In genomic region chr6:167217951-167218759, GRCh38 we compare ENCODE assay signal across 8 cellular contexts.
DNase-seq lines count a peak whose midpoint lies in the region; ATAC-seq, FAIRE-seq and TF ChIP-seq lines count a peak whose summit lies in the region.
"Not testable (repeated sequence)": the region's sequence is repeated elsewhere in the genome, so short reads cannot be mapped to it uniquely, and the experiment has no call there.

No MANE protein-coding gene starts in this region.

- H3K9me3 ChIP-seq in CD4-positive, CD25-positive, alpha-beta regulatory T cell (ENCODE audit: control insufficient read depth in 2 of 2, low read length in 2 of 2); small intestine (ENCODE audit: control insufficient read depth, low read depth): not testable (repeated sequence)

- not testable (repeated sequence) for H3K9me3 Mint-ChIP-seq in CD4-positive, CD25-positive, alpha-beta regulatory T cell; activated CD4-positive, alpha-beta T cell treated with anti-CD3 and anti-CD28 coated beads, Interleukin-2, amount 10 ng/mL, durations not matched to agents 24 days and 14 days; chondrocyte (ENCODE audit: low read depth)

- peak; percentile 64 to 71 for ATAC-seq in CD4-positive, CD25-positive, alpha-beta regulatory T cell (ENCODE audit: low read depth in 2 of 2)
- peak; percentile 83 for ATAC-seq in GM19395 (IDR thresholded peaks at IDR 0.05; ENCODE audit: unreplicated experiment)
- ATAC-seq in HG03432 (IDR thresholded peaks at IDR 0.05; ENCODE audit: unreplicated experiment): peak; percentile 59

- peak; percentile 83 for FAIRE-seq in small intestine (lab: Jason Lieb, UNC)

- H3K27me3 ChIP-seq in CD4-positive, CD25-positive, alpha-beta regulatory T cell (ENCODE audit: control insufficient read depth, insufficient read depth, low read length); small intestine (ENCODE audit: control insufficient read depth in 2 of 2, insufficient read depth in 2 of 2, low read length in 2 of 2): not testable (repeated sequence)

- WGBS in small intestine, 3 donors: 19 to 33% (median 32%) methylated on average over 6 to 11 of the region's 15 CpGs

- H3K4me3 Mint-ChIP-seq in CD4-positive, CD25-positive, alpha-beta regulatory T cell: peak overlapping the region in 1 of 4 donors; percentile 77
- not testable (repeated sequence) for H3K4me3 Mint-ChIP-seq in activated CD4-positive, alpha-beta T cell treated with anti-CD3 and anti-CD28 coated beads, Interleukin-2, amount 10 ng/mL, durations not matched to agents 24 days and 14 days; chondrocyte (ENCODE audit: unreplicated experiment)

- H3K4me3 ChIP-seq in CD4-positive, CD25-positive, alpha-beta regulatory T cell (ENCODE audit: low read depth, low read length); small intestine (ENCODE audit: low read depth in 1 of 2, low read length in 2 of 2): not testable (repeated sequence)

- not testable (repeated sequence) for H3K4me1 Mint-ChIP-seq in CD4-positive, CD25-positive, alpha-beta regulatory T cell; activated CD4-positive, alpha-beta T cell treated with anti-CD3 and anti-CD28 coated beads, Interleukin-2, amount 10 ng/mL, durations not matched to agents 24 days and 14 days; chondrocyte (ENCODE audit: low read depth)

- H3K36me3 Mint-ChIP-seq in CD4-positive, CD25-positive, alpha-beta regulatory T cell; activated CD4-positive, alpha-beta T cell treated with anti-CD3 and anti-CD28 coated beads, Interleukin-2, amount 10 ng/mL, durations not matched to agents 24 days and 14 days (ENCODE audit: low read depth); chondrocyte (ENCODE audit: low read depth): not testable (repeated sequence)

- H3K4me1 ChIP-seq in CD4-positive, CD25-positive, alpha-beta regulatory T cell (ENCODE audit: control insufficient read depth, insufficient read depth, low read length, poor library complexity, severe bottlenecking); small intestine (ENCODE audit: control insufficient read depth in 2 of 2, insufficient read depth in 1 of 2, low read depth in 1 of 2, low read length in 1 of 2): not testable (repeated sequence)

- H3K27me3 Mint-ChIP-seq in CD4-positive, CD25-positive, alpha-beta regulatory T cell; activated CD4-positive, alpha-beta T cell treated with anti-CD3 and anti-CD28 coated beads, Interleukin-2, amount 10 ng/mL, durations not matched to agents 24 days and 14 days; chondrocyte (ENCODE audit: low read depth): not testable (repeated sequence)

- not testable (repeated sequence) for H3K27ac ChIP-seq in CD4-positive, CD25-positive, alpha-beta regulatory T cell (ENCODE audit: insufficient read depth, low read length, poor library complexity, severe bottlenecking); small intestine (ENCODE audit: low read depth in 1 of 2, low read length in 1 of 2)

- peak; percentile 63 for TF ChIP-seq CTCF in chondrocyte (IDR thresholded peaks at IDR 0.05)

- H3K27ac Mint-ChIP-seq in CD4-positive, CD25-positive, alpha-beta regulatory T cell: peak overlapping the region in 1 of 3 donors; percentile 86
- not testable (repeated sequence) for H3K27ac Mint-ChIP-seq in activated CD4-positive, alpha-beta T cell treated with anti-CD3 and anti-CD28 coated beads, Interleukin-2, amount 10 ng/mL, durations not matched to agents 24 days and 14 days; chondrocyte (ENCODE audit: unreplicated experiment)

- H3K36me3 ChIP-seq in CD4-positive, CD25-positive, alpha-beta regulatory T cell (ENCODE audit: control insufficient read depth, insufficient read depth, low read length); small intestine (ENCODE audit: control insufficient read depth in 2 of 2, insufficient read depth in 2 of 2, low read length in 2 of 2): not testable (repeated sequence)

- peak in 2 of 3 donors; percentile 23 to 50 for DNase-seq in CD4-positive, CD25-positive, alpha-beta regulatory T cell
- peak; percentile 43 for DNase-seq in NCI-H69 (lab: John Stamatoyannopoulos, UW)
- DNase-seq in activated CD4-positive, alpha-beta T cell treated with anti-CD3 and anti-CD28 coated beads, Interleukin-2, amount 10 ng/mL, durations not matched to agents 24 days and 14 days: peak; percentile 65
- DNase-seq in chondrocyte (ENCODE audit: low spot score): not testable (repeated sequence)
- DNase-seq in iris pigment epithelial cell (ENCODE audit: low read depth): peak; percentile 33
- DNase-seq in small intestine: peak; percentile 63

- intact Hi-C loops in activated CD4-positive, alpha-beta T cell treated with anti-CD3 and anti-CD28 coated beads, Interleukin-2, amount 10 ng/mL, durations not matched to agents 24 days and 14 days (cut with micrococcal nuclease): loop anchor here (10.0 kb wide), 1 partner anchor 137 kb away; no protein-coding TSS in a partner anchor
